In genomic region chr17:81735181-81736102, GRCh38 we compare ENCODE assay signal across 8 cellular contexts. TPM values are rescaled to one million over a fixed set of nuclear protein-coding genes. Genes with fewer than 3 reads are reported as not detected.
A peak's percentile ranks its signal among the peaks of the same experiment; 100 is the strongest.
DNase-seq lines count a peak whose midpoint lies in the region; ATAC-seq and TF ChIP-seq lines count a peak whose summit lies in the region.

No MANE protein-coding gene starts in this region.

- H3K36me3 Mint-ChIP-seq in stimulated activated effector memory CD8-positive, alpha-beta T cell treated with anti-CD3 and anti-CD28 coated beads, Interleukin-12 subunit alpha, Interleukin-12 subunit beta, amount 100 ng/mL, for 72 hours = no peaks in the 10 kb centered on the region

- H3K9me3 Mint-ChIP-seq in stimulated activated effector memory CD8-positive, alpha-beta T cell treated with anti-CD3 and anti-CD28 coated beads, Interleukin-12 subunit alpha, Interleukin-12 subunit beta, amount 100 ng/mL, for 72 hours = no peaks in the 10 kb centered on the region

- DNase-seq in GM20000 (ENCODE audit: low spot score) = peak; percentile 74
- DNase-seq in RPMI7951 (ENCODE audit: low read depth) = peak; percentile 77
- no peak for DNase-seq in esophagus squamous epithelium (lab: John Stamatoyannopoulos, UW)
- DNase-seq in stimulated activated effector memory CD8-positive, alpha-beta T cell treated with anti-CD3 and anti-CD28 coated beads, Interleukin-12 subunit alpha, Interleukin-12 subunit beta, amount 100 ng/mL, for 72 hours (ENCODE audit: low spot score in 2 of 2) = no peak
- DNase-seq in NK-92 (lab: John Stamatoyannopoulos, UW; ENCODE audit: unreplicated experiment) = no peak
- no peak for DNase-seq in NK-92 treated with Interleukin-12 subunit alpha and Interleukin-12 subunit beta, amount 100 ng/mL, for 24 hours (lab: John Stamatoyannopoulos, UW)

- H3K9me3 ChIP-seq in BLaER1 treated with 17β-estradiol and CSF1 and Interleukin-3, amounts not matched to agents 10 nM and 100 nM (replicated peaks in 1 of 11) = no peaks in the 10 kb centered on the region
- no peaks in the 10 kb centered on the region for H3K9me3 ChIP-seq in esophagus squamous epithelium

- H3K27ac ChIP-seq in BLaER1 treated with 17β-estradiol and CSF1 and Interleukin-3, amounts not matched to agents 10 nM and 100 nM = peak overlapping the region in 10 of 11 experiments; percentile 9 to 69 (median 56); a peak in 20 of 22 replicates
- H3K27ac ChIP-seq in esophagus squamous epithelium = peak overlapping the region; percentile 82 to 93 (median 87)

- peak overlapping the region; percentile 15 to 68 (median 61); a peak in 20 of 22 replicates for H3K9ac ChIP-seq in BLaER1 treated with 17β-estradiol and CSF1 and Interleukin-3, amounts not matched to agents 10 nM and 100 nM

- H3K27me3 ChIP-seq in BLaER1 treated with 17β-estradiol and CSF1 and Interleukin-3, amounts not matched to agents 10 nM and 100 nM = no peaks in the 10 kb centered on the region; a peak in 2 of 22 replicates
- peaks cover 0 to 48% (median 0%) of the 10 kb centered on the region in 4 donors for H3K27me3 ChIP-seq in esophagus squamous epithelium

- H3K36me3 ChIP-seq in BLaER1 treated with 17β-estradiol and CSF1 and Interleukin-3, amounts not matched to agents 10 nM and 100 nM = no peaks in the 10 kb centered on the region
- no peaks in the 10 kb centered on the region for H3K36me3 ChIP-seq in esophagus squamous epithelium

- H3K4me1 ChIP-seq in BLaER1 treated with 17β-estradiol and CSF1 and Interleukin-3, amounts not matched to agents 10 nM and 100 nM = peaks cover 55 to 80% (median 67%) of the 10 kb centered on the region in 10 experiments
- peaks cover 42 to 65% (median 50%) of the 10 kb centered on the region in 3 donors for H3K4me1 ChIP-seq in esophagus squamous epithelium

- peak overlapping the region; percentile 40 to 64 (median 50) for H3K4me3 ChIP-seq in BLaER1 treated with 17β-estradiol and CSF1 and Interleukin-3, amounts not matched to agents 10 nM and 100 nM
- H3K4me3 ChIP-seq in esophagus squamous epithelium = peak overlapping the region; percentile 7 to 52 (median 26)

- H3K4me1 Mint-ChIP-seq in stimulated activated effector memory CD8-positive, alpha-beta T cell treated with anti-CD3 and anti-CD28 coated beads, Interleukin-12 subunit alpha, Interleukin-12 subunit beta, amount 100 ng/mL, for 72 hours = peaks cover 14% of the 10 kb centered on the region

- H3K4me2 ChIP-seq in BLaER1 treated with 17β-estradiol and CSF1 and Interleukin-3, amounts not matched to agents 10 nM and 100 nM = peak overlapping the region; percentile 87 to 100 (median 97)

- peak overlapping the region; percentile 49 for H3K4me3 Mint-ChIP-seq in stimulated activated effector memory CD8-positive, alpha-beta T cell treated with anti-CD3 and anti-CD28 coated beads, Interleukin-12 subunit alpha, Interleukin-12 subunit beta, amount 100 ng/mL, for 72 hours

- TF ChIP-seq POLR2A in esophagus squamous epithelium (IDR thresholded peaks at IDR 0.05) = peak in 3 of 4 donors; percentile 21 to 22 (median 21)

- H3K27ac Mint-ChIP-seq in stimulated activated effector memory CD8-positive, alpha-beta T cell treated with anti-CD3 and anti-CD28 coated beads, Interleukin-12 subunit alpha, Interleukin-12 subunit beta, amount 100 ng/mL, for 72 hours = no peak overlapping the region

- ATAC-seq in stimulated activated effector memory CD8-positive, alpha-beta T cell treated with anti-CD3 and anti-CD28 coated beads, Interleukin-12 subunit alpha, Interleukin-12 subunit beta, amount 100 ng/mL, for 72 hours = peak; percentile 41
- no peak for ATAC-seq in HG03520 (IDR thresholded peaks at IDR 0.05; ENCODE audit: unreplicated experiment)

- TF ChIP-seq CTCF in GM20000 (IDR thresholded peaks at IDR 0.05; ENCODE audit: extremely low read depth, missing control alignments) = no peak
- TF ChIP-seq CTCF in esophagus squamous epithelium (IDR thresholded peaks at IDR 0.05) = peak in 1 of 6 experiments; percentile 16

- intact Hi-C loops in esophagus squamous epithelium (cut with DNase I) = no loop called here

- 19% methylated on average over 9 of the region's 35 CpGs; no CpG with 5 or more reads in 1 of the 2 donors for WGBS in esophagus squamous epithelium, 2 donors

- peaks cover 0 to 7% (median 0%) of the 10 kb centered on the region in 11 experiments; a peak in 6 of 22 replicates for H4K20me1 ChIP-seq in BLaER1 treated with 17β-estradiol and CSF1 and Interleukin-3, amounts not matched to agents 10 nM and 100 nM

RNA-seq across cellular contexts. Expression of gene SLC25A10, which starts 23.4 kb away (rescaled TPM):
- total RNA-seq in RPMI7951 (2014; rRNA removed; shearing (Covaris generic)) = 45.9 and 53.0 TPM in 2 replicates
- 10 to 100 TPM; 23.3 to 49.3 (median 37.1) TPM for total RNA-seq in esophagus squamous epithelium

RNA-seq across cellular contexts. Expression of gene MRPL12, which starts 32.3 kb away (rescaled TPM):
- 12.6 and 13.0 TPM in 2 replicates for total RNA-seq in RPMI7951 (2014; rRNA removed; shearing (Covaris generic))
- total RNA-seq in esophagus squamous epithelium = 100 to 1,000 TPM in 1 of 4 donors, 10 to 100 TPM in 3; 69.6 to 115 (median 79.9) TPM

RNA-seq across cellular contexts. Expression of gene HGS, which starts 51.6 kb away (rescaled TPM):
- 42.4 and 47.5 TPM in 2 replicates for total RNA-seq in RPMI7951 (2014; rRNA removed; shearing (Covaris generic))
- 10 to 100 TPM; 48.2 to 86.8 (median 84.0) TPM for total RNA-seq in esophagus squamous epithelium

RNA-seq across cellular contexts. Expression of gene ARL16, which starts 51.8 kb away (rescaled TPM):
- 28.6 and 30.9 TPM in 2 replicates for total RNA-seq in RPMI7951 (2014; rRNA removed; shearing (Covaris generic))
- total RNA-seq in esophagus squamous epithelium = 10 to 100 TPM; 19.1 to 34.3 (median 27.9) TPM

Comparison
In these comparisons a context has a peak if more than half of its experiments do, and no peak if none do; other contexts are left out.
1. DNase-seq: peak in GM20000 (single experiment) and RPMI7951 (single experiment); none in esophagus squamous epithelium (single experiment), stimulated activated effector memory CD8-positive, alpha-beta T cell treated with anti-CD3 and anti-CD28 coated beads, Interleukin-12 subunit alpha, Interleukin-12 subunit beta, amount 100 ng/mL, for 72 hours (0 of 2), NK-92 (single experiment) and NK-92 treated with Interleukin-12 subunit alpha and Interleukin-12 subunit beta, amount 100 ng/mL, for 24 hours (single experiment).